In the genomic region with DNA sequence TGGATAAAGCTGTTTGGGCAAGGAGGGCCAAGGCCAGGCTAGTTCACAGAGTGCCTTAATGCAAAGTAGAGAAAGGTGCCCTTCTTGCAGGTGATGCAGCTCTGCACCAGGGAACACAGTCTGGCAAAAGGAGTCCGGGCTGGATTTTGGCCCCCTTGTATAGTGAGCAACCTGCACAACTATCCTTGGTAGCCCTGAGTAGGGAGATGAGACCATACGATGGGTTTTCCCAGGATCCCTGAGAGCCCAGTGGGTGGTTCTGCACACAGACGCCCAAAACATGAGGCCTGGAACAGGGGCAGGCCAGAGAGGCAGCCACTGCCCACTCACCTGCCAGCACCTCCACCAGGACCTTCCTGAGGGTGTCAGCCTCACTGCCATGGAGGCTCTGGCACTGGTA, we compare ENCODE assay signal across 25 cellular contexts. TPM values are rescaled to one million over a fixed set of nuclear protein-coding genes. Genes with fewer than 3 reads are reported as not detected.
DNase-seq lines count a peak whose midpoint lies in the region; ATAC-seq, FAIRE-seq and TF ChIP-seq lines count a peak whose summit lies in the region.
"Had no signal": no experiment of that assay in that cellular context is flagged by ENCODE, and none has a peak within 500 bp of the region (broad histone marks: within the 10 kb centered on the region; RNA-seq: fewer than 3 reads in every experiment).

No MANE protein-coding gene starts in this region.

- H3K79me2 ChIP-seq in H1 (ENCODE audit: control insufficient read depth in 1 of 2, insufficient read depth in 2 of 2, low read length in 2 of 2): no peaks in the 10 kb centered on the region

- no peak overlapping the region for H3K14ac ChIP-seq in H1 (ENCODE audit: insufficient read length)

- CTCF ChIA-PET in H1 (lab: Charles Lee; ENCODE audit: partially characterized antibody): interaction anchor here (2.1 kb wide), 1 partner anchor 31 kb away, joined by 6 read pairs; no protein-coding TSS in a partner anchor
- CTCF ChIA-PET in Caco-2 (lab: Charles Lee): no interaction called here

- peak overlapping the region; percentile 46; the same call in 1 of the 2 replicates for H2BK15ac ChIP-seq in H1 (ENCODE audit: low read length)

- DNase-seq in bronchial epithelial cell (ENCODE audit: low read depth) (no peak), H1 (ENCODE audit: low read depth in 1 of 2, low spot score in 2 of 2) (peak in 1 of 2 experiments; percentile 31), osteocyte (ENCODE audit: extremely low spot score, unreplicated experiment) (peak; percentile 79), Caco-2 (no peak), NCI-H2227 (lab: John Stamatoyannopoulos, UW; ENCODE audit: unreplicated experiment) (no peak)
- DNase-seq in stimulated activated effector memory CD8-positive, alpha-beta T cell treated with anti-CD3 and anti-CD28 coated beads, Interleukin-12 subunit alpha, Interleukin-12 subunit beta, amount 100 ng/mL, for 72 hours (ENCODE audit: low spot score in 2 of 2): no peak
- DNase-seq: 8988T; ACHN; AML-193; BE2C; CD4-positive, alpha-beta memory T cell; COR-L47; DMS 273 treated with DMSO at 0.1 percent for 48 hours; DMS79; EL; GDM1; GM23248; H9 had no signal

- H3K18ac ChIP-seq in H1 (ENCODE audit: extremely low read depth, low read length): no peak overlapping the region

- H3K9ac ChIP-seq in BLaER1 treated with 17β-estradiol and CSF1 and Interleukin-3, amounts not matched to agents 10 nM and 100 nM: no peak overlapping the region
- H3K9ac ChIP-seq in H1 (replicated peaks in 1 of 4; ENCODE audit: extremely low read depth in 1 of 4, low read depth in 3 of 4, low read length in 3 of 4): no peak overlapping the region
- H3K9ac ChIP-seq: GM23248 had no signal

- WGBS in H1 (ENCODE audit: extremely low coverage in 1 of 2, insufficient coverage in 1 of 2, insufficient read length in 1 of 2, insufficient replicate concordance in 2 of 2, low coverage in 1 of 2, low lambda C conversion rate in 2 of 2, missing lambda C conversion rate in 1 of 2), 2 experiments: 89% methylated on average over 3 of the region's 3 CpGs; no CpG with 5 or more reads in 1 of the 2 experiments

- H2AFZ ChIP-seq in H1 (ENCODE audit: low read length): no peak overlapping the region
- H2AFZ ChIP-seq: GM23248 had no signal

- H2BK5ac ChIP-seq in H1 (ENCODE audit: low read depth, low read length): no peak overlapping the region

- no peak overlapping the region for H3K4ac ChIP-seq in H1 (replicated peaks; ENCODE audit: insufficient read length, low read depth, low read length)

- TF ChIP-seq CTCF in bronchial epithelial cell (IDR thresholded peaks at IDR 0.05; ENCODE audit: insufficient read depth, low read length, severe bottlenecking) (no peak), H1 (IDR thresholded peaks at IDR 0.05; ENCODE audit: control extremely low read depth in 1 of 3, insufficient read depth in 1 of 3, low read depth in 1 of 3, low read length in 3 of 3) (no peak), osteocyte (IDR thresholded peaks at IDR 0.05) (no peak), Caco-2 (IDR thresholded peaks at IDR 0.05; ENCODE audit: insufficient read depth in 1 of 2, low read depth in 1 of 2, low read length in 1 of 2, severe bottlenecking in 1 of 2, unreplicated experiment in 1 of 2) (no peak)

- H3K4me2 ChIP-seq in BLaER1 treated with 17β-estradiol and CSF1 and Interleukin-3, amounts not matched to agents 10 nM and 100 nM: peak overlapping the region in 6 of 11 experiments; percentile 53 to 89 (median 88); a peak in 11 of 22 replicates
- H3K4me2 ChIP-seq in H1 (ENCODE audit: insufficient read depth in 1 of 2, low read depth in 2 of 2, low read length in 2 of 2): no peak overlapping the region
- H3K4me2 ChIP-seq: A549 had no signal

- 0 out of 20 replicates have a peak overlapping the region, but pooled peaks of 1 of the 10 experiments have one; percentile 46 for H3K4me3 ChIP-seq in BLaER1 treated with 17β-estradiol and CSF1 and Interleukin-3, amounts not matched to agents 10 nM and 100 nM
- no peak overlapping the region for H3K4me3 ChIP-seq in bronchial epithelial cell (ENCODE audit: low read depth, low read length)
- no peak overlapping the region for H3K4me3 ChIP-seq in H1 (ENCODE audit: extremely low read depth in 1 of 4, insufficient read depth in 2 of 4, low read depth in 3 of 4, low read length in 4 of 4)
- H3K4me3 ChIP-seq in Caco-2 (ENCODE audit: low read depth, low read length): no peak overlapping the region
- H3K4me3 ChIP-seq: A549, GM12878, GM23248 had no signal

- no peak for TF ChIP-seq POLR2A in H1 (IDR thresholded peaks at IDR 0.05; ENCODE audit: control extremely low read depth in 1 of 2, low read depth in 2 of 2, low read length in 2 of 2)

- no peak overlapping the region for H3K56ac ChIP-seq in H1 (replicated peaks; ENCODE audit: insufficient read length, low read depth, low read length)

- H4K8ac ChIP-seq in H1 (ENCODE audit: extremely low read depth, insufficient read depth, low read length): no peak overlapping the region

- no peak overlapping the region for H2BK120ac ChIP-seq in H1 (replicated peaks; ENCODE audit: low read depth, low read length)

- no peak overlapping the region for H3K27ac ChIP-seq in BLaER1 treated with 17β-estradiol and CSF1 and Interleukin-3, amounts not matched to agents 10 nM and 100 nM
- H3K27ac ChIP-seq in H1 (ENCODE audit: low read depth, low read length): no peak overlapping the region
- H3K27ac ChIP-seq: A549, GM23248 had no signal

- H4K5ac ChIP-seq in H1 (ENCODE audit: insufficient read length, low read depth, low read length): no peak overlapping the region

- no peaks in the 10 kb centered on the region for H3K9me3 Mint-ChIP-seq in osteocyte (ENCODE audit: unreplicated experiment)
- no peaks in the 10 kb centered on the region for H3K9me3 Mint-ChIP-seq in Caco-2 (ENCODE audit: unreplicated experiment)
- H3K9me3 Mint-ChIP-seq in stimulated activated effector memory CD8-positive, alpha-beta T cell treated with anti-CD3 and anti-CD28 coated beads, Interleukin-12 subunit alpha, Interleukin-12 subunit beta, amount 100 ng/mL, for 72 hours: no peaks in the 10 kb centered on the region
- H3K9me3 Mint-ChIP-seq: CD4-positive, alpha-beta memory T cell; H9 had no signal

- ATAC-seq in stimulated activated effector memory CD8-positive, alpha-beta T cell treated with anti-CD3 and anti-CD28 coated beads, Interleukin-12 subunit alpha, Interleukin-12 subunit beta, amount 100 ng/mL, for 72 hours: no peak
- ATAC-seq: A549, GM12878, HCT116 had no signal

- no TSS peak for BruUV-seq in Caco-2 (replicated peaks; lab: Mats Ljungman, UMichigan)

- no peak overlapping the region for H3K4me3 Mint-ChIP-seq in osteocyte (ENCODE audit: unreplicated experiment)
- no peak overlapping the region for H3K4me3 Mint-ChIP-seq in Caco-2 (ENCODE audit: unreplicated experiment)
- no peak overlapping the region for H3K4me3 Mint-ChIP-seq in stimulated activated effector memory CD8-positive, alpha-beta T cell treated with anti-CD3 and anti-CD28 coated beads, Interleukin-12 subunit alpha, Interleukin-12 subunit beta, amount 100 ng/mL, for 72 hours
- H3K4me3 Mint-ChIP-seq: CD4-positive, alpha-beta memory T cell; H9 had no signal

- no peaks in the 10 kb centered on the region for H4K20me1 ChIP-seq in BLaER1 treated with 17β-estradiol and CSF1 and Interleukin-3, amounts not matched to agents 10 nM and 100 nM
- no peaks in the 10 kb centered on the region for H4K20me1 ChIP-seq in H1 (replicated peaks in 1 of 2; ENCODE audit: control insufficient read depth in 1 of 2, insufficient read depth in 2 of 2, low read length in 2 of 2)

- H2BK12ac ChIP-seq in H1 (ENCODE audit: low read depth, low read length): no peak overlapping the region

- 0 out of 2 replicates have a peak overlapping the region, but pooled peaks have one; percentile 24 for H2AK5ac ChIP-seq in H1 (ENCODE audit: low read depth, low read length)

- no peak for TF ChIP-seq EP300 in H1 (IDR thresholded peaks at IDR 0.05; ENCODE audit: borderline replicate concordance in 1 of 2, low read depth in 2 of 2, low read length in 2 of 2)

- H3K27me3 ChIP-seq in BLaER1 treated with 17β-estradiol and CSF1 and Interleukin-3, amounts not matched to agents 10 nM and 100 nM: no peaks in the 10 kb centered on the region
- H3K27me3 ChIP-seq in bronchial epithelial cell (ENCODE audit: control insufficient read depth, insufficient read depth, low read length): no peaks in the 10 kb centered on the region
- H3K27me3 ChIP-seq in H1 (replicated peaks in 1 of 4; ENCODE audit: control insufficient read depth in 3 of 4, extremely low read depth in 1 of 4, insufficient read depth in 3 of 4, low read length in 3 of 4): no peaks in the 10 kb centered on the region
- H3K27me3 ChIP-seq in Caco-2 (replicated peaks; ENCODE audit: control insufficient read depth, insufficient read depth, low read length): no peaks in the 10 kb centered on the region
- H3K27me3 ChIP-seq: BE2C had no signal

- no peak overlapping the region for H2BK20ac ChIP-seq in H1 (ENCODE audit: low read length)

- peaks cover 0 to 78% (median 47%) of the 10 kb centered on the region in 10 experiments; a peak in 19 of 20 replicates for H3K4me1 ChIP-seq in BLaER1 treated with 17β-estradiol and CSF1 and Interleukin-3, amounts not matched to agents 10 nM and 100 nM
- H3K4me1 ChIP-seq in H1 (replicated peaks in 1 of 4; ENCODE audit: control insufficient read depth in 3 of 4, insufficient read depth in 4 of 4, low read length in 3 of 4) (no peaks in the 10 kb centered on the region), Caco-2 (peaks cover under 1% of the 10 kb centered on the region; the same call in 1 of the 2 replicates)
- H3K4me1 ChIP-seq: A549, BE2C had no signal

- peak; percentile 68 for FAIRE-seq in bronchial epithelial cell (lab: Jason Lieb, UNC)
- no peak for FAIRE-seq in H1 (lab: Jason Lieb, UNC)
- FAIRE-seq: A549, D721Med, GM12878, GM19239 had no signal

- H3K23ac ChIP-seq in H1 (ENCODE audit: insufficient read length): no peak overlapping the region

- H3K9me3 ChIP-seq in BLaER1 treated with 17β-estradiol and CSF1 and Interleukin-3, amounts not matched to agents 10 nM and 100 nM (replicated peaks in 1 of 11): no peaks in the 10 kb centered on the region
- no peaks in the 10 kb centered on the region for H3K9me3 ChIP-seq in H1 (ENCODE audit: insufficient read depth in 2 of 2, low read depth in 1 of 2, low read length in 1 of 2)
- H3K9me3 ChIP-seq in Caco-2: no peaks in the 10 kb centered on the region
- H3K9me3 ChIP-seq: A549, BE2C had no signal

- H3K27ac Mint-ChIP-seq in osteocyte (ENCODE audit: unreplicated experiment) (no peak overlapping the region), Caco-2 (ENCODE audit: unreplicated experiment) (no peak overlapping the region)
- H3K27ac Mint-ChIP-seq in stimulated activated effector memory CD8-positive, alpha-beta T cell treated with anti-CD3 and anti-CD28 coated beads, Interleukin-12 subunit alpha, Interleukin-12 subunit beta, amount 100 ng/mL, for 72 hours: no peak overlapping the region
- H3K27ac Mint-ChIP-seq: CD4-positive, alpha-beta memory T cell; H9 had no signal

- no peak overlapping the region for H4K91ac ChIP-seq in H1 (replicated peaks; ENCODE audit: insufficient read length, low read length)

- no peak for TF ChIP-seq RAD21 in H1 (IDR thresholded peaks at IDR 0.05 in 1 of 2, conservative IDR thresholded peaks at IDR 0.05 in 1 of 2; ENCODE audit: low read depth in 2 of 2, low read length in 2 of 2)

- POLR2A ChIA-PET in H1 (lab: Charles Lee; ENCODE audit: partially characterized antibody) (no interaction called here), Caco-2 (lab: Charles Lee) (no interaction called here)

- no peaks in the 10 kb centered on the region for H3K79me1 ChIP-seq in H1 (ENCODE audit: low read depth, low read length)

- H3K36me3 ChIP-seq in BLaER1 treated with 17β-estradiol and CSF1 and Interleukin-3, amounts not matched to agents 10 nM and 100 nM: no peaks in the 10 kb centered on the region
- H3K36me3 ChIP-seq in bronchial epithelial cell (ENCODE audit: control insufficient read depth, insufficient read depth, low read length) (no peaks in the 10 kb centered on the region), H1 (ENCODE audit: control insufficient read depth in 2 of 4, insufficient read depth in 4 of 4, low read length in 3 of 4) (no peaks in the 10 kb centered on the region), Caco-2 (ENCODE audit: control insufficient read depth, insufficient read depth, low read length) (no peaks in the 10 kb centered on the region)
- H3K36me3 ChIP-seq: BE2C had no signal

- H3K4me1 Mint-ChIP-seq in osteocyte (ENCODE audit: unreplicated experiment) (no peaks in the 10 kb centered on the region), Caco-2 (ENCODE audit: low read depth, unreplicated experiment) (peaks cover under 1% of the 10 kb centered on the region)
- no peaks in the 10 kb centered on the region for H3K4me1 Mint-ChIP-seq in stimulated activated effector memory CD8-positive, alpha-beta T cell treated with anti-CD3 and anti-CD28 coated beads, Interleukin-12 subunit alpha, Interleukin-12 subunit beta, amount 100 ng/mL, for 72 hours
- H3K4me1 Mint-ChIP-seq: CD4-positive, alpha-beta memory T cell had no signal

- H3K23me2 ChIP-seq in H1 (ENCODE audit: low read depth, low read length): no peaks in the 10 kb centered on the region

- H3K36me3 Mint-ChIP-seq in osteocyte (ENCODE audit: unreplicated experiment): no peaks in the 10 kb centered on the region
- no peaks in the 10 kb centered on the region for H3K36me3 Mint-ChIP-seq in Caco-2 (ENCODE audit: insufficient read depth, unreplicated experiment)
- H3K36me3 Mint-ChIP-seq in stimulated activated effector memory CD8-positive, alpha-beta T cell treated with anti-CD3 and anti-CD28 coated beads, Interleukin-12 subunit alpha, Interleukin-12 subunit beta, amount 100 ng/mL, for 72 hours: no peaks in the 10 kb centered on the region
- H3K36me3 Mint-ChIP-seq: CD4-positive, alpha-beta memory T cell had no signal

- H3K27me3 Mint-ChIP-seq in osteocyte (ENCODE audit: unreplicated experiment) (peaks cover 25% of the 10 kb centered on the region), Caco-2 (ENCODE audit: insufficient read depth, unreplicated experiment) (no peaks in the 10 kb centered on the region)

- intact Hi-C loops in Caco-2 (cut with micrococcal nuclease; ENCODE audit: unreplicated experiment): no loop called here

RNA-seq across cellular contexts. Expression of a gene that starts 2.0 kb away (rescaled TPM):
- 0.53 and 1.9 TPM in 2 replicates for total RNA-seq in bronchial epithelial cell
- total RNA-seq in H1 (2021; fragmentation: NEBNext Ultra II Directional; extraction: Animal tissue kit (Norgen Biotek cat#: 25700)): not detected in 2 replicates
- polyA plus RNA-seq in H1 (2011; rRNA removed): 0.20 and 0.24 TPM in 2 replicates
- 0.13 TPM for polyA plus RNA-seq in H1 (2011; cell fraction: cytosol; rRNA removed)
- 0.14 TPM for polyA plus RNA-seq in H1 (2011; cell fraction: nucleus; rRNA removed)
- 0.23 TPM in 1 of 4 replicates, not detected in the others for polyA plus RNA-seq in H1 (2012, experiment 1 of 2)
- polyA plus RNA-seq in H1 (2012, experiment 2 of 2): not detected
- polyA plus RNA-seq in H1 (2013, experiment 1 of 2): not detected
- 0.13 TPM for polyA plus RNA-seq in H1 (2013, experiment 2 of 2)
- not detected in 2 replicates for polyA minus RNA-seq in H1 (2011; rRNA and poly(A)+ RNA removed)
- not detected for polyA minus RNA-seq in H1 (2011; cell fraction: cytosol; rRNA and poly(A)+ RNA removed)
- not detected for polyA minus RNA-seq in H1 (2011; cell fraction: nucleus; rRNA and poly(A)+ RNA removed)
- not detected in 2 replicates for total RNA-seq in osteocyte
- not detected in 2 replicates for total RNA-seq in Caco-2 (2022)
- total RNA-seq: GM12878, GM23248, H4 had no signal
- polyA plus RNA-seq: A549; CD4-positive, alpha-beta memory T cell; GM12878; GM23248 had no signal

RNA-seq across cellular contexts. Expression of a gene that starts 6.8 kb away (rescaled TPM):
- total RNA-seq in bronchial epithelial cell (not detected in 2 replicates), osteocyte (not detected in 2 replicates), Caco-2 (2022) (not detected in 2 replicates)
- total RNA-seq in H1 (2021; fragmentation: NEBNext Ultra II Directional; extraction: Animal tissue kit (Norgen Biotek cat#: 25700)): not detected in 2 replicates
- polyA plus RNA-seq in H1 (2011; rRNA removed): 0.08 and 0.30 TPM in 2 replicates
- 0.16 TPM for polyA plus RNA-seq in H1 (2011; cell fraction: cytosol; rRNA removed)
- polyA plus RNA-seq in H1 (2011; cell fraction: nucleus; rRNA removed): not detected
- 0.16 TPM in 1 of 4 replicates, not detected in the others for polyA plus RNA-seq in H1 (2012, experiment 1 of 2)
- not detected for polyA plus RNA-seq in H1 (2012, experiment 2 of 2)
- not detected for polyA plus RNA-seq in H1 (2013, experiment 1 of 2)
- 0.31 TPM for polyA plus RNA-seq in H1 (2013, experiment 2 of 2)
- polyA minus RNA-seq in H1 (2011; rRNA and poly(A)+ RNA removed): not detected in 2 replicates
- not detected for polyA minus RNA-seq in H1 (2011; cell fraction: cytosol; rRNA and poly(A)+ RNA removed)
- not detected for polyA minus RNA-seq in H1 (2011; cell fraction: nucleus; rRNA and poly(A)+ RNA removed)
- total RNA-seq: CD4-positive, alpha-beta memory T cell; GM12878; GM23248; H4; H9 had no signal
- polyA plus RNA-seq: A549; CD4-positive, alpha-beta memory T cell; GM23248 had no signal

RNA-seq across cellular contexts. Expression of a gene that starts 40.0 kb away (rescaled TPM):
- total RNA-seq in bronchial epithelial cell: under 0.01 TPM in 1 of 2 replicates, not detected in the other
- total RNA-seq in H1 (2021; fragmentation: NEBNext Ultra II Directional; extraction: Animal tissue kit (Norgen Biotek cat#: 25700)): 0.09 and 0.11 TPM in 2 replicates
- 0.18 and 0.22 TPM in 2 replicates for polyA plus RNA-seq in H1 (2011; rRNA removed)
- polyA plus RNA-seq in H1 (2011; cell fraction: cytosol; rRNA removed): 0.22 TPM
- 0.13 TPM for polyA plus RNA-seq in H1 (2011; cell fraction: nucleus; rRNA removed)
- 0.14 to 0.27 TPM (median 0.15 TPM) in 3 of 4 replicates, not detected in the other for polyA plus RNA-seq in H1 (2012, experiment 1 of 2)
- polyA plus RNA-seq in H1 (2012, experiment 2 of 2): 0.04 TPM
- 0.20 TPM for polyA plus RNA-seq in H1 (2013, experiment 1 of 2)
- polyA plus RNA-seq in H1 (2013, experiment 2 of 2): 0.22 TPM
- 0.32 and 0.61 TPM in 2 replicates for polyA minus RNA-seq in H1 (2011; rRNA and poly(A)+ RNA removed)
- not detected for polyA minus RNA-seq in H1 (2011; cell fraction: cytosol; rRNA and poly(A)+ RNA removed)
- polyA minus RNA-seq in H1 (2011; cell fraction: nucleus; rRNA and poly(A)+ RNA removed): not detected
- total RNA-seq in osteocyte: not detected in 2 replicates
- not detected in 2 replicates for total RNA-seq in Caco-2 (2022)
- total RNA-seq: GM23248 had no signal
- polyA plus RNA-seq: A549, GM23248 had no signal

Comparison
In these comparisons a context has a peak if more than half of its experiments do, and no peak if none do; other contexts are left out.
1. H3K4me2 ChIP-seq: peak in BLaER1 treated with 17β-estradiol and CSF1 and Interleukin-3, amounts not matched to agents 10 nM and 100 nM (6 of 11); none in H1 (0 of 2).